Comparison of ENCODE assay signal across 10 cellular contexts in the genomic region with DNA sequence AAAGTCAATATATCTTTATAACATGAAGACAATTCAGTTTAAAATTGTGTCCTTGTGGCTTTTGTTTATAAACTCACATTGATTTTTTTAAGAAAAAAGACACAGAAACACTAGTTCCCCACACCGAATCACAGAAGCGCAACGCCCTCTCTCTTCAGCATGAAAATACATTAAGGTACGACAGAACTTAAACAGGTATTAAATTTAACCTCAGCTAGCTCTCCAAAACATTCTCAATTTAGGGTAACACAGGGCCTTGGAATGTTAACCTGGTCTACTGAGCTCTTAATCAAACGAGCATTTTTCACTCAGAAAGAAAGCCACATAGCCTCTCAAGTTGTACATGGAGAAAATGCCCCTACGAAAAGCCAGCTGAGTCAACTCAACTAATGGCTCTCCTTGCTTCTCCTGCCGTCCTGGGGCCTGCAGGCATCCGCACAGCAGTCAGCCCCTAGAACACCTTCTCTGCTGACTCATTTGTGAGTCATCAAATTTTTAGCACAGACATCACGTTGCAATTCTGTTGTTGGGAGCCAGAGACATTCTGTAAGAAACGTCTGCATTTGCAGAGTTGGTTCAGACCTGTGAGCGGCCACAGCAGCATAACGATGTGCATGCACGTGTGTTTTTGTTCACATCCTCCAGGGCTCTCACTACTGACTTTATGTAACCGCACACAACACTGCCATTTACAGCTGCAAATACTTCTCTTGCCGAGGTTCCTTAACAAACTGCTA.
DNase-seq lines count a peak whose midpoint lies in the region; ATAC-seq, FAIRE-seq and TF ChIP-seq lines count a peak whose summit lies in the region.
"Had no signal": no experiment of that assay in that cellular context is flagged by ENCODE, and none has a peak within 500 bp of the region (broad histone marks: within the 10 kb centered on the region; RNA-seq: fewer than 3 reads in every experiment).

No MANE protein-coding gene starts in this region.

- no peak overlapping the region for H2AK5ac ChIP-seq in IMR-90 (ENCODE audit: low read depth, low read length)

- H2BK5ac ChIP-seq in IMR-90 (ENCODE audit: low read depth, low read length, poor library complexity, severe bottlenecking) = peak overlapping the region; percentile 68

- H3K4me3 Mint-ChIP-seq in astrocyte (ENCODE audit: unreplicated experiment) = peak overlapping the region; percentile 22
- no peak overlapping the region for H3K4me3 Mint-ChIP-seq in CD4-positive, alpha-beta T cell

- peak; percentile 97 for ATAC-seq in IMR-90 (ENCODE audit: low read depth)
- no peak for ATAC-seq in GM18870 (IDR thresholded peaks at IDR 0.05; ENCODE audit: unreplicated experiment)
- ATAC-seq in CD4-positive, alpha-beta T cell (ENCODE audit: poor library complexity) = no peak

- no peak overlapping the region for H3K9ac ChIP-seq in IMR-90 (ENCODE audit: low read depth, low read length)
- H3K9ac ChIP-seq in astrocyte (ENCODE audit: low read length) = peak overlapping the region; percentile 64
- H3K9ac ChIP-seq in keratinocyte (ENCODE audit: control insufficient read depth, extremely low read depth, insufficient read depth, low read length) = peak overlapping the region; percentile 13
- H3K9ac ChIP-seq: KMS-11 had no signal

- H3K79me2 ChIP-seq in astrocyte (ENCODE audit: insufficient read depth, low read length) (no peaks in the 10 kb centered on the region), keratinocyte (ENCODE audit: control insufficient read depth, insufficient read depth, low read length) (no peaks in the 10 kb centered on the region)

- intact Hi-C loops in IMR-90 (cut with micrococcal nuclease) = no loop called here
- intact Hi-C loops in CD4-positive, alpha-beta T cell (cut with DNase I, micrococcal nuclease) = no loop called here

- H3K4ac ChIP-seq in IMR-90 (ENCODE audit: low read depth, low read length) = peak overlapping the region; percentile 32; the same call in 1 of the 2 replicates

- FAIRE-seq in astrocyte (lab: Jason Lieb, UNC) (peak; percentile 66), keratinocyte (lab: Jason Lieb, UNC) (peak; percentile 95)

- CTCF ChIA-PET in IMR-90 (lab: Yijun Ruan, JAX) = interaction anchor here (1.0 to 1.3 kb wide), 2 partner anchors 11 to 32 kb away, joined by 3 to 4 read pairs; no protein-coding TSS in a partner anchor
- CTCF ChIA-PET in CD4-positive, alpha-beta T cell (lab: Charles Lee) = no interaction called here

- H3K4me2 ChIP-seq in IMR-90 (ENCODE audit: low read depth, low read length) (peak overlapping the region; percentile 65), astrocyte (ENCODE audit: low read length) (peak overlapping the region; percentile 81), keratinocyte (ENCODE audit: control insufficient read depth, extremely low read depth, insufficient read depth, low read depth, low read length) (peak overlapping the region; percentile 70)
- H3K4me2 ChIP-seq: KMS-11 had no signal

- no peaks in the 10 kb centered on the region for H3K27me3 Mint-ChIP-seq in astrocyte (ENCODE audit: low read depth, unreplicated experiment)
- H3K27me3 Mint-ChIP-seq in CD4-positive, alpha-beta T cell = no peaks in the 10 kb centered on the region

- H3K27ac ChIP-seq in IMR-90 (ENCODE audit: insufficient read depth, low read length) = no peak overlapping the region
- H3K27ac ChIP-seq in astrocyte (ENCODE audit: low read depth, low read length) = peak overlapping the region; percentile 86
- peak overlapping the region; percentile 45 for H3K27ac ChIP-seq in keratinocyte (ENCODE audit: control insufficient read depth, insufficient read depth, low read length)
- H3K27ac ChIP-seq in Peyer's patch = no peak overlapping the region
- H3K27ac ChIP-seq in CD4-positive, alpha-beta T cell (ENCODE audit: low read depth, low read length) = no peak overlapping the region
- H3K27ac ChIP-seq: KMS-11, right lobe of liver had no signal

- no peak overlapping the region for H4K5ac ChIP-seq in IMR-90 (ENCODE audit: low read depth, low read length)

- no peaks in the 10 kb centered on the region for H3K27me3 ChIP-seq in IMR-90 (ENCODE audit: control insufficient read depth, insufficient read depth, low read length)
- no peaks in the 10 kb centered on the region for H3K27me3 ChIP-seq in astrocyte (ENCODE audit: insufficient read depth, low read length)
- H3K27me3 ChIP-seq in keratinocyte (ENCODE audit: control insufficient read depth, extremely low read depth, insufficient read depth, low read length) = no peaks in the 10 kb centered on the region
- H3K27me3 ChIP-seq in Peyer's patch = no peaks in the 10 kb centered on the region
- no peaks in the 10 kb centered on the region for H3K27me3 ChIP-seq in CD4-positive, alpha-beta T cell (ENCODE audit: control insufficient read depth, insufficient read depth, low read length)
- H3K27me3 ChIP-seq: right lobe of liver had no signal

- H4K91ac ChIP-seq in IMR-90 (ENCODE audit: insufficient read depth, low read depth, low read length) = peak overlapping the region; percentile 43; the same call in 1 of the 2 replicates

- H3K36me3 Mint-ChIP-seq in astrocyte (ENCODE audit: low read depth, unreplicated experiment) = peaks cover 8% of the 10 kb centered on the region
- H3K36me3 Mint-ChIP-seq in CD4-positive, alpha-beta T cell (ENCODE audit: low read depth) = peaks cover 78% of the 10 kb centered on the region

- H3K14ac ChIP-seq in IMR-90 (replicated peaks; ENCODE audit: low read depth, low read length) = peak overlapping the region; percentile 18

- peaks cover 8% of the 10 kb centered on the region for H3K4me1 ChIP-seq in IMR-90 (ENCODE audit: control insufficient read depth, insufficient read depth, low read length)
- H3K4me1 ChIP-seq in astrocyte (ENCODE audit: insufficient read depth, low read length) = peaks cover 20% of the 10 kb centered on the region
- H3K4me1 ChIP-seq in keratinocyte (ENCODE audit: control insufficient read depth, extremely low read depth, insufficient read depth, low read length) = peaks cover 40% of the 10 kb centered on the region
- no peaks in the 10 kb centered on the region for H3K4me1 ChIP-seq in Peyer's patch

- POLR2A ChIA-PET in IMR-90 (lab: Charles Lee; ENCODE audit: unreplicated experiment) = no interaction called here
- POLR2A ChIA-PET in CD4-positive, alpha-beta T cell (lab: Charles Lee) = no interaction called here

- peak overlapping the region; percentile 70; the same call in 1 of the 2 replicates for H2BK20ac ChIP-seq in IMR-90 (ENCODE audit: low read depth, low read length)

- H3K56ac ChIP-seq in IMR-90 (ENCODE audit: extremely low read depth, insufficient read depth, low read length) = no peak overlapping the region

- H2BK120ac ChIP-seq in IMR-90 (ENCODE audit: low read depth, low read length) = peak overlapping the region; percentile 64

- H3K9me1 ChIP-seq in IMR-90 (ENCODE audit: insufficient read depth, low read length) = peaks cover 7% of the 10 kb centered on the region; the same call in 1 of the 2 replicates
- H3K9me1 ChIP-seq in keratinocyte (ENCODE audit: control insufficient read depth, extremely low read depth, insufficient read depth, low read length) = no peaks in the 10 kb centered on the region

- peak overlapping the region; percentile 94 for H3K27ac Mint-ChIP-seq in astrocyte (ENCODE audit: unreplicated experiment)
- H3K27ac Mint-ChIP-seq in CD4-positive, alpha-beta T cell = no peak overlapping the region

- H3K23ac ChIP-seq in IMR-90 (ENCODE audit: low read depth, low read length) = no peak overlapping the region

- H4K20me1 ChIP-seq in IMR-90 (ENCODE audit: insufficient read depth, low read length) = no peaks in the 10 kb centered on the region
- no peaks in the 10 kb centered on the region for H4K20me1 ChIP-seq in astrocyte (ENCODE audit: insufficient read depth, low read length)
- no peaks in the 10 kb centered on the region for H4K20me1 ChIP-seq in keratinocyte (ENCODE audit: control insufficient read depth, extremely low read depth, insufficient read depth, low read length)

- H3K4me3 ChIP-seq in AG09309 (ENCODE audit: control insufficient read depth, low read depth, low read length) (no peak overlapping the region), IMR-90 (ENCODE audit: insufficient read depth, low read depth, low read length) (no peak overlapping the region), astrocyte (ENCODE audit: insufficient read depth, low read depth, low read length) (peak overlapping the region; percentile 26), keratinocyte (ENCODE audit: control insufficient read depth in 2 of 3, extremely low read depth in 1 of 3, insufficient read depth in 2 of 3, low read depth in 1 of 3, low read length in 3 of 3) (peak overlapping the region in 2 of 3 experiments; percentile 9 to 11), Peyer's patch (no peak overlapping the region)
- H3K4me3 ChIP-seq: right lobe of liver had no signal

- BruUV-seq in IMR-90 (replicated peaks; lab: Mats Ljungman, UMichigan) = no TSS peak

- in situ Hi-C loops in IMR-90 (cut with MboI; ENCODE audit: low sequenced_read_pairs) = no loop called here

- dilution Hi-C loops in IMR-90 (cut with HindIII; ENCODE audit: low sequenced_read_pairs, unreplicated experiment) = no loop called here
- dilution Hi-C loops in keratinocyte (cut with MboI; ENCODE audit: extremely low pct_ligation_motif_present, low sequenced_read_pairs) = no loop called here

- H3K18ac ChIP-seq in IMR-90 (ENCODE audit: low read depth, low read length) = no peak overlapping the region; the same call in 1 of the 2 replicates

- TF ChIP-seq POLR2A in IMR-90 (IDR thresholded peaks at IDR 0.05; ENCODE audit: low read depth, low read length) = no peak
- no peak for TF ChIP-seq POLR2A in Peyer's patch (IDR thresholded peaks at IDR 0.05)

- no peak for TF ChIP-seq CTCF in AG09309 (IDR thresholded peaks at IDR 0.05; ENCODE audit: control insufficient read depth, insufficient read depth, low read depth, low read length, missing control alignments)
- no peak for TF ChIP-seq CTCF in IMR-90 (conservative IDR thresholded peaks at IDR 0.05; ENCODE audit: low read depth, low read length)
- TF ChIP-seq CTCF in astrocyte (IDR thresholded peaks at IDR 0.05; ENCODE audit: insufficient read depth, low read depth, low read length) = no peak
- TF ChIP-seq CTCF in keratinocyte (optimal IDR thresholded peaks at IDR 0.05 in 1 of 3, IDR thresholded peaks at IDR 0.05 in 1 of 3, conservative IDR thresholded peaks at IDR 0.05 in 1 of 3; ENCODE audit: extremely low read depth in 1 of 3, insufficient read depth in 2 of 3, low read length in 3 of 3) = no peak
- TF ChIP-seq CTCF in Peyer's patch (IDR thresholded peaks at IDR 0.05) = no peak
- no peak for TF ChIP-seq CTCF in CD4-positive, alpha-beta T cell (IDR thresholded peaks at IDR 0.05)

- DNase-seq in AG09309 (ENCODE audit: low read depth) = peak; percentile 84
- DNase-seq in IMR-90 = peak; percentile 99
- DNase-seq in astrocyte (ENCODE audit: low read depth) = peak; percentile 98
- DNase-seq in keratinocyte (ENCODE audit: low read depth, low spot score) = peak; percentile 94
- DNase-seq in activated T-cell treated with anti-CD3 and anti-CD28 coated beads, Interleukin-2, amount 50 U/mL, for 1 hour = no peak
- DNase-seq in Peyer's patch = no peak
- no peak for DNase-seq in CD4-positive, alpha-beta T cell
- DNase-seq: right lobe of liver had no signal

- H3K4me1 Mint-ChIP-seq in astrocyte (ENCODE audit: low read depth, unreplicated experiment) = peaks cover 28% of the 10 kb centered on the region
- H3K4me1 Mint-ChIP-seq in CD4-positive, alpha-beta T cell (ENCODE audit: low read depth) = no peaks in the 10 kb centered on the region

- H2BK15ac ChIP-seq in IMR-90 (ENCODE audit: low read depth, low read length) = peak overlapping the region; percentile 82; the same call in 2 of the 3 replicates

- TF ChIP-seq RAD21 in IMR-90 (IDR thresholded peaks at IDR 0.05; ENCODE audit: low read length) = 0 out of 2 replicates have a peak, but pooled peaks have one; percentile 1

- H3K36me3 ChIP-seq in IMR-90 (ENCODE audit: control insufficient read depth, insufficient read depth, low read length) (no peaks in the 10 kb centered on the region), astrocyte (ENCODE audit: insufficient read depth, low read length) (no peaks in the 10 kb centered on the region), keratinocyte (ENCODE audit: control insufficient read depth in 2 of 2, extremely low read depth in 1 of 2, insufficient read depth in 2 of 2, low read length in 2 of 2) (no peaks in the 10 kb centered on the region), Peyer's patch (peaks cover 0 to 11% (median 0%) of the 10 kb centered on the region in 3 donors)

- no peaks in the 10 kb centered on the region for H3K9me3 Mint-ChIP-seq in astrocyte (ENCODE audit: unreplicated experiment)
- H3K9me3 Mint-ChIP-seq in CD4-positive, alpha-beta T cell = peaks cover 2% of the 10 kb centered on the region

- H2AK9ac ChIP-seq in IMR-90 (replicated peaks; ENCODE audit: low read depth, low read length, poor library complexity) = no peak overlapping the region

- H3K79me1 ChIP-seq in IMR-90 (ENCODE audit: low read depth in 1 of 2, low read length in 2 of 2) = no peaks in the 10 kb centered on the region

- no peaks in the 10 kb centered on the region for H3K9me3 ChIP-seq in IMR-90 (ENCODE audit: control insufficient read depth, insufficient read depth, low read length)
- H3K9me3 ChIP-seq in astrocyte (ENCODE audit: insufficient read depth, low read depth, low read length) = no peaks in the 10 kb centered on the region
- H3K9me3 ChIP-seq in keratinocyte (ENCODE audit: control insufficient read depth, low read depth, low read length) = no peaks in the 10 kb centered on the region
- H3K9me3 ChIP-seq in Peyer's patch = no peaks in the 10 kb centered on the region
- no peaks in the 10 kb centered on the region for H3K9me3 ChIP-seq in CD4-positive, alpha-beta T cell (ENCODE audit: control insufficient read depth, low read length)
- H3K9me3 ChIP-seq: right lobe of liver had no signal

- H2AFZ ChIP-seq in IMR-90 (replicated peaks; ENCODE audit: low read length, poor library complexity) (no peak overlapping the region), astrocyte (ENCODE audit: low read depth, low read length) (peak overlapping the region; percentile 43), keratinocyte (ENCODE audit: control insufficient read depth, low read length) (no peak overlapping the region)

- WGBS in IMR-90 (ENCODE audit: extremely low coverage in 2 of 2, insufficient read length in 1 of 2), 2 experiments = 41% methylated on average over 8 of the region's 15 CpGs; no CpG with 5 or more reads in 1 of the 2 experiments

- peak overlapping the region in 1 of 2 experiments; percentile 43; a peak in 1 of 4 replicates for H4K8ac ChIP-seq in IMR-90 (ENCODE audit: low read depth in 2 of 2, low read length in 2 of 2)

Comparison
In these comparisons a context has a peak if more than half of its experiments do, and no peak if none do; other contexts are left out.
1. DNase-seq: peak in AG09309 (single experiment), IMR-90 (single experiment), astrocyte (single experiment) and keratinocyte (single experiment); none in activated T-cell treated with anti-CD3 and anti-CD28 coated beads, Interleukin-2, amount 50 U/mL, for 1 hour (single experiment), Peyer's patch (0 of 3) and CD4-positive, alpha-beta T cell (0 of 10).
2. H3K4me3 ChIP-seq: peak in astrocyte (single experiment) and keratinocyte (2 of 3); none in AG09309 (single experiment), IMR-90 (single experiment) and Peyer's patch (0 of 4).
3. H3K27ac ChIP-seq: peak in astrocyte (single experiment) and keratinocyte (single experiment); none in IMR-90 (single experiment), Peyer's patch (0 of 4) and CD4-positive, alpha-beta T cell (single experiment).
4. Peak in every context shown above with its lines, with median percentiles within 50 percentile points of each other: H3K4me2 ChIP-seq.